ENCODE assay signal across 8 cellular contexts in the genomic region with DNA sequence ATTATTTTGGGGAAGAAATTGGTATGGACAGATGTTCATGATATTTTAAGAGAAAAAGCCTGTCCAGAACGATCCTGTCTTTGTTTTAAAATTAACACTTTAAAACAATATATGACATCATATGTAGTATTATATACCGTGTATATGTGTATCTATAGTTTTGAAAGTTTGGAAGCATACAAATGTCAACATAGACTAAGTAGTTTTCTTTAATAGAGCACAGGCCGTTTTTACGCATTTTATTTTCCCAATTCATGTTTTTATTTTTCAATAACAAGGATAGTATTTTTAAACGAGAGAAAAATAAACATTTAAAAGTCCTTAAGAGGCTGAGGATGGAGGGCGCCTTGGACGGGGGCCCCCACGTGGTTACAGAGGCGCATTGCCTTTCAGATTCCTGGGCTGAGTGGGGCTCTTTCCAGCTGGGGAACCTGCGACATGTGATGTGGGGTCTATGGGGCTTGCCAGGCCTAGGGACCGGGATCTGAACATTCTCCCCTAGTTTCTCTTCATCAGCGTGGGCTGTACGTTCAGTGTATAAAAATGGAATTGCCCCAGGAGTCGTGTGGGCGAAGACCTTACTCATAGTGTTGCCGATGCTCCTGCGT.
DNase-seq lines count a peak whose midpoint lies in the region; ATAC-seq, FAIRE-seq and TF ChIP-seq lines count a peak whose summit lies in the region.

No MANE protein-coding gene starts in this region.

- intact Hi-C loops in transverse colon (cut with DNase I; ENCODE audit: low total_unique reads): no loop called here

- H3K4me3 ChIP-seq in transverse colon: peak overlapping the region in 3 of 4 donors; percentile 91 to 99 (median 99)

- no peaks in the 10 kb centered on the region for H3K9me3 ChIP-seq in transverse colon

- 13 to 21% methylated on average over 6 to 17 of the region's 17 CpGs for WGBS in transverse colon (ENCODE audit: low coverage in 1 of 2), 2 donors

- H3K27ac ChIP-seq in transverse colon: peak overlapping the region; percentile 92 to 93 (median 92)

- no peak for TF ChIP-seq EP300 in transverse colon (IDR thresholded peaks at IDR 0.05; ENCODE audit: low read depth)

- peaks cover 0 to 8% (median 3%) of the 10 kb centered on the region in 4 donors for H3K36me3 ChIP-seq in transverse colon

- H3K4me1 ChIP-seq in transverse colon: peaks cover 10 to 27% (median 18%) of the 10 kb centered on the region in 4 donors

- TF ChIP-seq CTCF in D721Med (IDR thresholded peaks at IDR 0.05; ENCODE audit: insufficient read depth, missing control alignments): peak; percentile 32
- TF ChIP-seq CTCF in transverse colon (IDR thresholded peaks at IDR 0.05): peak; percentile 42 to 68 (median 64)

- in situ Hi-C loops in transverse colon (cut with MboI; ENCODE audit: low pct_ligation_motif_present in 1 of 4, low pct_unique_long_range_greater_than_20kb in 1 of 4, low sequenced_read_pairs in 3 of 4): no loop called here

- ATAC-seq in HG02759 (IDR thresholded peaks at IDR 0.05; ENCODE audit: unreplicated experiment) (peak; percentile 24), GM21360 (IDR thresholded peaks at IDR 0.05; ENCODE audit: unreplicated experiment) (no peak)

- H3K27me3 ChIP-seq in transverse colon: peaks cover 6% of the 10 kb centered on the region

- no peak for FAIRE-seq in D721Med (lab: Jason Lieb, UNC)

- TF ChIP-seq POLR2A in transverse colon (IDR thresholded peaks at IDR 0.05): no peak

- peak; percentile 36 for DNase-seq in D721Med (ENCODE audit: insufficient read length, low spot score)
- peak; percentile 80 for DNase-seq in RPMI8226
- DNase-seq in activated gamma-delta T cell treated with anti-CD3 and anti-CD28 coated beads, Interleukin-2, amount 50 U/mL, for 16 hours (ENCODE audit: low read depth): peak; percentile 30
- peak; percentile 61 for DNase-seq in glomerular visceral epithelial cell (ENCODE audit: extremely low spot score)
- peak in 42 of 56 donors; percentile 4 to 69 (median 22) for DNase-seq in nucleus accumbens (lab: John Stamatoyannopoulos, UW)
- peak; percentile 68 for DNase-seq in transverse colon

Comparison
In these comparisons a context has a peak if more than half of its experiments do, and no peak if none do; other contexts are left out.
1. DNase-seq: peak in every context shown above with its lines; median percentile 80 in RPMI8226; 68 in transverse colon; 61 in glomerular visceral epithelial cell; 36 in D721Med; 30 in activated gamma-delta T cell treated with anti-CD3 and anti-CD28 coated beads, Interleukin-2, amount 50 U/mL, for 16 hours; 22 in nucleus accumbens.